1 cellular context compared by ENCODE assay signal in the genomic region with DNA sequence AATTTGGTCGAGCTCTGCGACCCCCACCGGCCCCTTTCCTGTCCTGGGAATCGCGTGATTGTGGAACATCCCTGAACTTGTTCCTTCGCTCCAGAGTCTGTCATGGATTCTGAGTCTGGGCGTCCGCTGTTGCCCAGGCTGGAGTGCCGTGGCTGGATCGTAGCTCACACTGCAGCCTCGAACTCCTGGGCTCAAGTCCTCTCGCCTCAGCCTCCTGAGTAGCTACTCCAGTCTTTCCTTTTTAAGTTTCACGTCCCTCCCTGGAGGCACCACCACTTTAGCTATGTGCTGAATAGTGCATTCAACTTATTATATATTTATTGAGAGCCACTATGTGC.
TF ChIP-seq lines count a peak whose summit lies in the region.

No MANE protein-coding gene starts in this region.

TF ChIP-seq in HepG2, 621 proteins besides CTCF, POLR2A, EP300 and RAD21 (continues in another document):
- TF ChIP-seq ASH2L (IDR thresholded peaks at IDR 0.05; ENCODE audit: insufficient read length, low read depth, low read length) (peak; percentile 7), ZNF577 (CRISPR knock-in tag; IDR thresholded peaks at IDR 0.05; ENCODE audit: borderline replicate concordance, low read depth) (no peak), ZNF296 (CRISPR knock-in tag; conservative IDR thresholded peaks at IDR 0.05) (0 out of 2 replicates have a peak, but pooled peaks have one; percentile 14), NFKB2 (CRISPR knock-in tag; IDR thresholded peaks at IDR 0.05; ENCODE audit: borderline replicate concordance) (0 out of 2 replicates have a peak, but pooled peaks have one; percentile 8), MTA1 (CRISPR knock-in tag; IDR thresholded peaks at IDR 0.05; ENCODE audit: borderline replicate concordance) (no peak), BRD4 (CRISPR knock-in tag; IDR thresholded peaks at IDR 0.05) (no peak), MIER2 (CRISPR knock-in tag; IDR thresholded peaks at IDR 0.05) (no peak), ZKSCAN1 (IDR thresholded peaks at IDR 0.05; ENCODE audit: low read length) (no peak), ZC3H13 (CRISPR knock-in tag; IDR thresholded peaks at IDR 0.05) (0 out of 2 replicates have a peak, but pooled peaks have one; percentile 16), SSRP1 (CRISPR knock-in tag; IDR thresholded peaks at IDR 0.05) (no peak), ZMYM3 (CRISPR knock-in tag; IDR thresholded peaks at IDR 0.05) (no peak), LCORL (IDR thresholded peaks at IDR 0.05) (no peak), LCORL (CRISPR knock-in tag; IDR thresholded peaks at IDR 0.05) (0 out of 2 replicates have a peak, but pooled peaks have one; percentile 23), ZNF556 (CRISPR knock-in tag; IDR thresholded peaks at IDR 0.05; ENCODE audit: borderline replicate concordance) (0 out of 2 replicates have a peak, but pooled peaks have one; percentile 4), ZNF350 (CRISPR knock-in tag; IDR thresholded peaks at IDR 0.05; ENCODE audit: borderline replicate concordance, low read depth) (no peak)
- TF ChIP-seq, protein P1, sequence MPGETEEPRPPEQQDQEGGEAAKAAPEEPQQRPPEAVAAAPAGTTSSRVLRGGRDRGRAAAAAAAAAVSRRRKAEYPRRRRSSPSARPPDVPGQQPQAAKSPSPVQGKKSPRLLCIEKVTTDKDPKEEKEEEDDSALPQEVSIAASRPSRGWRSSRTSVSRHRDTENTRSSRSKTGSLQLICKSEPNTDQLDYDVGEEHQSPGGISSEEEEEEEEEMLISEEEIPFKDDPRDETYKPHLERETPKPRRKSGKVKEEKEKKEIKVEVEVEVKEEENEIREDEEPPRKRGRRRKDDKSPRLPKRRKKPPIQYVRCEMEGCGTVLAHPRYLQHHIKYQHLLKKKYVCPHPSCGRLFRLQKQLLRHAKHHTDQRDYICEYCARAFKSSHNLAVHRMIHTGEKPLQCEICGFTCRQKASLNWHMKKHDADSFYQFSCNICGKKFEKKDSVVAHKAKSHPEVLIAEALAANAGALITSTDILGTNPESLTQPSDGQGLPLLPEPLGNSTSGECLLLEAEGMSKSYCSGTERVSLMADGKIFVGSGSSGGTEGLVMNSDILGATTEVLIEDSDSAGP (CRISPR knock-in tag; IDR thresholded peaks at IDR 0.05; ENCODE audit: borderline replicate concordance): 0 out of 2 replicates have a peak, but pooled peaks have one; percentile 0
- TF ChIP-seq, protein P2, sequence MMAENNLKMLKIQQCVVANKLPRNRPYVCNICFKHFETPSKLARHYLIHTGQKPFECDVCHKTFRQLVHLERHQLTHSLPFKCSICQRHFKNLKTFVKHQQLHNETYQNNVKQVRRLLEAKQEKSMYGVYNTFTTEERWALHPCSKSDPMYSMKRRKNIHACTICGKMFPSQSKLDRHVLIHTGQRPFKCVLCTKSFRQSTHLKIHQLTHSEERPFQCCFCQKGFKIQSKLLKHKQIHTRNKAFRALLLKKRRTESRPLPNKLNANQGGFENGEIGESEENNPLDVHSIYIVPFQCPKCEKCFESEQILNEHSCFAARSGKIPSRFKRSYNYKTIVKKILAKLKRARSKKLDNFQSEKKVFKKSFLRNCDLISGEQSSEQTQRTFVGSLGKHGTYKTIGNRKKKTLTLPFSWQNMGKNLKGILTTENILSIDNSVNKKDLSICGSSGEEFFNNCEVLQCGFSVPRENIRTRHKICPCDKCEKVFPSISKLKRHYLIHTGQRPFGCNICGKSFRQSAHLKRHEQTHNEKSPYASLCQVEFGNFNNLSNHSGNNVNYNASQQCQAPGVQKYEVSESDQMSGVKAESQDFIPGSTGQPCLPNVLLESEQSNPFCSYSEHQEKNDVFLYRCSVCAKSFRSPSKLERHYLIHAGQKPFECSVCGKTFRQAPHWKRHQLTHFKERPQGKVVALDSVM (CRISPR knock-in tag; IDR thresholded peaks at IDR 0.05): peak; percentile 90
- TF ChIP-seq, protein P3, sequence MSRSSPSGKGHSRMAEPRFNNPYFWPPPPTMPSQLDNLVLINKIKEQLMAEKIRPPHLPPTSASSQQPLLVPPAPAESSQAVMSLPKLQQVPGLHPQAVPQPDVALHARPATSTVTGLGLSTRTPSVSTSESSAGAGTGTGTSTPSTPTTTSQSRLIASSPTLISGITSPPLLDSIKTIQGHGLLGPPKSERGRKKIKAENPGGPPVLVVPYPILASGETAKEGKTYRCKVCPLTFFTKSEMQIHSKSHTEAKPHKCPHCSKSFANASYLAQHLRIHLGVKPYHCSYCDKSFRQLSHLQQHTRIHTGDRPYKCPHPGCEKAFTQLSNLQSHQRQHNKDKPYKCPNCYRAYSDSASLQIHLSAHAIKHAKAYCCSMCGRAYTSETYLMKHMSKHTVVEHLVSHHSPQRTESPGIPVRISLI (CRISPR knock-in tag; IDR thresholded peaks at IDR 0.05; ENCODE audit: borderline replicate concordance): 0 out of 2 replicates have a peak, but pooled peaks have one; percentile 7
- TF ChIP-seq, protein P4, sequence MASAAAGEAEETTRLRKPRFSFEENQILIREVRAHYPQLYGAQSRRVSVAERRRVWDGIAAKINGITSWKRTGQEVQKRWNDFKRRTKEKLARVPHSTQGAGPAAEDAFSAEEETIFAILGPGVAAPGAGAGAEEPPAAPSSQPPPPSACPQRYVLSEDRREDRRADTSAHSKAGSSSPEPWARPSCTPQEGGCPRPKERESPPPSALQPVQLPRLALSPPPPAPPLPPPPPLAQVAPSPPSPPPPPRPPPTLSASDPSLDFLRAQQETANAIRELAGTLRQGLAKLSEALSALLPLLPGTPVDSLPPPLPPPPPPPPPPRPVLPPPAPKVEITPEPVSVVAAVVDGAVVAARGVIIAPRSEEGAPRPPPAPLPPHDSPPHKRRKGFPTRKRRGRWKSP (CRISPR knock-in tag; IDR thresholded peaks at IDR 0.05): 0 out of 2 replicates have a peak, but pooled peaks have one; percentile 17
- TF ChIP-seq, protein P5, sequence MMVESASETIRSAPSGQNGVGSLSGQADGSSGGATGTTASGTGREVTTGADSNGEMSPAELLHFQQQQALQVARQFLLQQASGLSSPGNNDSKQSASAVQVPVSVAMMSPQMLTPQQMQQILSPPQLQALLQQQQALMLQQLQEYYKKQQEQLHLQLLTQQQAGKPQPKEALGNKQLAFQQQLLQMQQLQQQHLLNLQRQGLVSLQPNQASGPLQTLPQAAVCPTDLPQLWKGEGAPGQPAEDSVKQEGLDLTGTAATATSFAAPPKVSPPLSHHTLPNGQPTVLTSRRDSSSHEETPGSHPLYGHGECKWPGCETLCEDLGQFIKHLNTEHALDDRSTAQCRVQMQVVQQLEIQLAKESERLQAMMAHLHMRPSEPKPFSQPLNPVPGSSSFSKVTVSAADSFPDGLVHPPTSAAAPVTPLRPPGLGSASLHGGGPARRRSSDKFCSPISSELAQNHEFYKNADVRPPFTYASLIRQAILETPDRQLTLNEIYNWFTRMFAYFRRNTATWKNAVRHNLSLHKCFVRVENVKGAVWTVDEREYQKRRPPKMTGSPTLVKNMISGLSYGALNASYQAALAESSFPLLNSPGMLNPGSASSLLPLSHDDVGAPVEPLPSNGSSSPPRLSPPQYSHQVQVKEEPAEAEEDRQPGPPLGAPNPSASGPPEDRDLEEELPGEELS (CRISPR knock-in tag; IDR thresholded peaks at IDR 0.05): peak; percentile 9; the same call in 1 of the 2 replicates
- TF ChIP-seq, protein P6, sequence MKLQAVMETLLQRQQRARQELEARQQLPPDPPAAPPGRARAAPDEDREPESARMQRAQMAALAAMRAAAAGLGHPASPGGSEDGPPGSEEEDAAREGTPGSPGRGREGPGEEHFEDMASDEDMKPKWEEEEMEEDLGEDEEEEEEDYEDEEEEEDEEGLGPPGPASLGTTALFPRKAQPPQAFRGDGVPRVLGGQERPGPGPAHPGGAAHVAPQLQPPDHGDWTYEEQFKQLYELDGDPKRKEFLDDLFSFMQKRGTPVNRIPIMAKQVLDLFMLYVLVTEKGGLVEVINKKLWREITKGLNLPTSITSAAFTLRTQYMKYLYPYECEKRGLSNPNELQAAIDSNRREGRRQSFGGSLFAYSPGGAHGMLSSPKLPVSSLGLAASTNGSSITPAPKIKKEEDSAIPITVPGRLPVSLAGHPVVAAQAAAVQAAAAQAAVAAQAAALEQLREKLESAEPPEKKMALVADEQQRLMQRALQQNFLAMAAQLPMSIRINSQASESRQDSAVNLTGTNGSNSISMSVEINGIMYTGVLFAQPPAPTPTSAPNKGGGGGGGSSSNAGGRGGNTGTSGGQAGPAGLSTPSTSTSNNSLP (IDR thresholded peaks at IDR 0.05; ENCODE audit: low read depth, low read length): no peak
- TF ChIP-seq, protein P7, sequence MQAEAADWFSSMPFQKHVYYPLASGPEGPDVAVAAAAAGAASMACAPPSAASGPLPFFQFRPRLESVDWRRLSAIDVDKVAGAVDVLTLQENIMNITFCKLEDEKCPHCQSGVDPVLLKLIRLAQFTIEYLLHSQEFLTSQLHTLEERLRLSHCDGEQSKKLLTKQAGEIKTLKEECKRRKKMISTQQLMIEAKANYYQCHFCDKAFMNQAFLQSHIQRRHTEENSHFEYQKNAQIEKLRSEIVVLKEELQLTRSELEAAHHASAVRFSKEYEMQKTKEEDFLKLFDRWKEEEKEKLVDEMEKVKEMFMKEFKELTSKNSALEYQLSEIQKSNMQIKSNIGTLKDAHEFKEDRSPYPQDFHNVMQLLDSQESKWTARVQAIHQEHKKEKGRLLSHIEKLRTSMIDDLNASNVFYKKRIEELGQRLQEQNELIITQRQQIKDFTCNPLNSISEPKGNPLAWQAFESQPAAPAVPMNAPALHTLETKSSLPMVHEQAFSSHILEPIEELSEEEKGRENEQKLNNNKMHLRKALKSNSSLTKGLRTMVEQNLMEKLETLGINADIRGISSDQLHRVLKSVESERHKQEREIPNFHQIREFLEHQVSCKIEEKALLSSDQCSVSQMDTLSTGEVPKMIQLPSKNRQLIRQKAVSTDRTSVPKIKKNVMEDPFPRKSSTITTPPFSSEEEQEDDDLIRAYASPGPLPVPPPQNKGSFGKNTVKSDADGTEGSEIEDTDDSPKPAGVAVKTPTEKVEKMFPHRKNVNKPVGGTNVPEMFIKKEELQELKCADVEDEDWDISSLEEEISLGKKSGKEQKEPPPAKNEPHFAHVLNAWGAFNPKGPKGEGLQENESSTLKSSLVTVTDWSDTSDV (CRISPR knock-in tag; IDR thresholded peaks at IDR 0.05): 0 out of 2 replicates have a peak, but pooled peaks have one; percentile 8
- TF ChIP-seq, protein P8, sequence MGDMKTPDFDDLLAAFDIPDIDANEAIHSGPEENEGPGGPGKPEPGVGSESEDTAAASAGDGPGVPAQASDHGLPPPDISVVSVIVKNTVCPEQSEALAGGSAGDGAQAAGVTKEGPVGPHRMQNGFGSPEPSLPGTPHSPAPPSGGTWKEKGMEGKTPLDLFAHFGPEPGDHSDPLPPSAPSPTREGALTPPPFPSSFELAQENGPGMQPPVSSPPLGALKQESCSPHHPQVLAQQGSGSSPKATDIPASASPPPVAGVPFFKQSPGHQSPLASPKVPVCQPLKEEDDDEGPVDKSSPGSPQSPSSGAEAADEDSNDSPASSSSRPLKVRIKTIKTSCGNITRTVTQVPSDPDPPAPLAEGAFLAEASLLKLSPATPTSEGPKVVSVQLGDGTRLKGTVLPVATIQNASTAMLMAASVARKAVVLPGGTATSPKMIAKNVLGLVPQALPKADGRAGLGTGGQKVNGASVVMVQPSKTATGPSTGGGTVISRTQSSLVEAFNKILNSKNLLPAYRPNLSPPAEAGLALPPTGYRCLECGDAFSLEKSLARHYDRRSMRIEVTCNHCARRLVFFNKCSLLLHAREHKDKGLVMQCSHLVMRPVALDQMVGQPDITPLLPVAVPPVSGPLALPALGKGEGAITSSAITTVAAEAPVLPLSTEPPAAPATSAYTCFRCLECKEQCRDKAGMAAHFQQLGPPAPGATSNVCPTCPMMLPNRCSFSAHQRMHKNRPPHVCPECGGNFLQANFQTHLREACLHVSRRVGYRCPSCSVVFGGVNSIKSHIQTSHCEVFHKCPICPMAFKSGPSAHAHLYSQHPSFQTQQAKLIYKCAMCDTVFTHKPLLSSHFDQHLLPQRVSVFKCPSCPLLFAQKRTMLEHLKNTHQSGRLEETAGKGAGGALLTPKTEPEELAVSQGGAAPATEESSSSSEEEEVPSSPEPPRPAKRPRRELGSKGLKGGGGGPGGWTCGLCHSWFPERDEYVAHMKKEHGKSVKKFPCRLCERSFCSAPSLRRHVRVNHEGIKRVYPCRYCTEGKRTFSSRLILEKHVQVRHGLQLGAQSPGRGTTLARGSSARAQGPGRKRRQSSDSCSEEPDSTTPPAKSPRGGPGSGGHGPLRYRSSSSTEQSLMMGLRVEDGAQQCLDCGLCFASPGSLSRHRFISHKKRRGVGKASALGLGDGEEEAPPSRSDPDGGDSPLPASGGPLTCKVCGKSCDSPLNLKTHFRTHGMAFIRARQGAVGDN (CRISPR knock-in tag; IDR thresholded peaks at IDR 0.05): peak; percentile 42; the same call in 1 of the 2 replicates
- TF ChIP-seq, protein P9, sequence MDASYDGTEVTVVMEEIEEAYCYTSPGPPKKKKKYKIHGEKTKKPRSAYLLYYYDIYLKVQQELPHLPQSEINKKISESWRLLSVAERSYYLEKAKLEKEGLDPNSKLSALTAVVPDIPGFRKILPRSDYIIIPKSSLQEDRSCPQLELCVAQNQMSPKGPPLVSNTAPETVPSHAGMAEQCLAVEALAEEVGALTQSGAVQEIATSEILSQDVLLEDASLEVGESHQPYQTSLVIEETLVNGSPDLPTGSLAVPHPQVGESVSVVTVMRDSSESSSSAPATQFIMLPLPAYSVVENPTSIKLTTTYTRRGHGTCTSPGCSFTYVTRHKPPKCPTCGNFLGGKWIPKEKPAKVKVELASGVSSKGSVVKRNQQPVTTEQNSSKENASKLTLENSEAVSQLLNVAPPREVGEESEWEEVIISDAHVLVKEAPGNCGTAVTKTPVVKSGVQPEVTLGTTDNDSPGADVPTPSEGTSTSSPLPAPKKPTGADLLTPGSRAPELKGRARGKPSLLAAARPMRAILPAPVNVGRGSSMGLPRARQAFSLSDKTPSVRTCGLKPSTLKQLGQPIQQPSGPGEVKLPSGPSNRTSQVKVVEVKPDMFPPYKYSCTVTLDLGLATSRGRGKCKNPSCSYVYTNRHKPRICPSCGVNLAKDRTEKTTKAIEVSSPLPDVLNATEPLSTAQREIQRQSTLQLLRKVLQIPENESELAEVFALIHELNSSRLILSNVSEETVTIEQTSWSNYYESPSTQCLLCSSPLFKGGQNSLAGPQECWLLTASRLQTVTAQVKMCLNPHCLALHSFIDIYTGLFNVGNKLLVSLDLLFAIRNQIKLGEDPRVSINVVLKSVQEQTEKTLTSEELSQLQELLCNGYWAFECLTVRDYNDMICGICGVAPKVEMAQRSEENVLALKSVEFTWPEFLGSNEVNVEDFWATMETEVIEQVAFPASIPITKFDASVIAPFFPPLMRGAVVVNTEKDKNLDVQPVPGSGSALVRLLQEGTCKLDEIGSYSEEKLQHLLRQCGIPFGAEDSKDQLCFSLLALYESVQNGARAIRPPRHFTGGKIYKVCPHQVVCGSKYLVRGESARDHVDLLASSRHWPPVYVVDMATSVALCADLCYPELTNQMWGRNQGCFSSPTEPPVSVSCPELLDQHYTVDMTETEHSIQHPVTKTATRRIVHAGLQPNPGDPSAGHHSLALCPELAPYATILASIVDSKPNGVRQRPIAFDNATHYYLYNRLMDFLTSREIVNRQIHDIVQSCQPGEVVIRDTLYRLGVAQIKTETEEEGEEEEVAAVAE (CRISPR knock-in tag; IDR thresholded peaks at IDR 0.05; ENCODE audit: borderline replicate concordance): no peak
- TF ChIP-seq, protein P10, sequence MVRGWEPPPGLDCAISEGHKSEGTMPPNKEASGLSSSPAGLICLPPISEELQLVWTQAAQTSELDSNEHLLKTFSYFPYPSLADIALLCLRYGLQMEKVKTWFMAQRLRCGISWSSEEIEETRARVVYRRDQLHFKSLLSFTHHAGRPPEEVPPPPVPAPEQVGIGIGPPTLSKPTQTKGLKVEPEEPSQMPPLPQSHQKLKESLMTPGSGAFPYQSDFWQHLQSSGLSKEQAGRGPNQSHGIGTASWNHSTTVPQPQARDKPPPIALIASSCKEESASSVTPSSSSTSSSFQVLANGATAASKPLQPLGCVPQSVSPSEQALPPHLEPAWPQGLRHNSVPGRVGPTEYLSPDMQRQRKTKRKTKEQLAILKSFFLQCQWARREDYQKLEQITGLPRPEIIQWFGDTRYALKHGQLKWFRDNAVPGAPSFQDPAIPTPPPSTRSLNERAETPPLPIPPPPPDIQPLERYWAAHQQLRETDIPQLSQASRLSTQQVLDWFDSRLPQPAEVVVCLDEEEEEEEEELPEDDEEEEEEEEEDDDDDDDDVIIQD (CRISPR knock-in tag; IDR thresholded peaks at IDR 0.05; ENCODE audit: low read depth): no peak
